ENCODE assay signal across 8 cellular contexts in the genomic region with DNA sequence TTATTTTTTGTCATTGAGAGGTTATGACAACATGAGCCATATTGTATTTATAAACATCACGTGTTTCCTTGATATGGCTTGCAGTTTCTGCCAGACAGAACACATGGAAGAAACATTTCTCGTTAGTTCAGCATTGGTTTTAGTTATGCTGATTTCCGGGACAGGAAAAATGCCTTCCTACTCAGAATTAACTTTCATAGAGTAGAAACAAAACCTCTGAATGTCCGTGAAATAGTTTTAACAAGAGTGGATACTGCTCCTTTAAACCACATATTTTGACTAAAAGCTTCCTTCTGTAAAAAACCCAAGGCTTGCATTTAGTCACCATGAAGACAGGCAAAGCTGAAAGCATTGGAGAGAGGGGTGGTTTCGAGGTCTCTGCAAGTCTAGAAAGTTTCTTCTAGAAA.
A peak's percentile ranks its signal among the peaks of the same experiment; 100 is the strongest.
DNase-seq lines count a peak whose midpoint lies in the region; ATAC-seq and TF ChIP-seq lines count a peak whose summit lies in the region.

No MANE protein-coding gene starts in this region.

- peak overlapping the region; percentile 46 for H3K27ac ChIP-seq in parathyroid adenoma
- no peak overlapping the region for H3K27ac ChIP-seq in Karpas-422 (ENCODE audit: low read length)

- H3K79me2 ChIP-seq in parathyroid adenoma, result peaks cover 3% of the 10 kb centered on the region
- no peaks in the 10 kb centered on the region for H3K79me2 ChIP-seq in Karpas-422 (ENCODE audit: low read length)

- peaks cover 21% of the 10 kb centered on the region for H3K4me1 ChIP-seq in parathyroid adenoma
- no peaks in the 10 kb centered on the region for H3K4me1 ChIP-seq in Karpas-422 (ENCODE audit: low read length)

- DNase-seq in astrocyte of the hippocampus (ENCODE audit: low read depth, low spot score) (peak; percentile 49), NCI-H774 (lab: John Stamatoyannopoulos, UW) (no peak), AML-193 (lab: John Stamatoyannopoulos, UW) (no peak), Karpas-422 (no peak)

- no peaks in the 10 kb centered on the region for H3K36me3 ChIP-seq in parathyroid adenoma (ENCODE audit: control insufficient read depth, insufficient read depth, low read length)
- no peaks in the 10 kb centered on the region for H3K36me3 ChIP-seq in Karpas-422 (ENCODE audit: insufficient read depth, low read length)

- H3K4me2 ChIP-seq in parathyroid adenoma (ENCODE audit: low read length) (peak overlapping the region; percentile 61), Karpas-422 (ENCODE audit: low read depth, low read length, poor library complexity, severe bottlenecking) (no peak overlapping the region)

- no peak for TF ChIP-seq CTCF in parathyroid adenoma (IDR thresholded peaks at IDR 0.05)

- no peaks in the 10 kb centered on the region for H4K20me1 ChIP-seq in Karpas-422 (ENCODE audit: insufficient read depth, low read depth, low read length)

- no peaks in the 10 kb centered on the region for H3K9me2 ChIP-seq in Karpas-422 (replicated peaks; ENCODE audit: insufficient read depth, low read length)

- H3K4me3 ChIP-seq in parathyroid adenoma (ENCODE audit: low read depth, low read length) (peak overlapping the region; percentile 17), Karpas-422 (ENCODE audit: low read length) (no peak overlapping the region)

- H3K27me3 ChIP-seq in parathyroid adenoma (ENCODE audit: control insufficient read depth, insufficient read depth, low read length), result no peaks in the 10 kb centered on the region
- H3K27me3 ChIP-seq in Karpas-422 (ENCODE audit: low read length), result no peaks in the 10 kb centered on the region

- H3K9ac ChIP-seq in parathyroid adenoma, result no peak overlapping the region
- no peak overlapping the region for H3K9ac ChIP-seq in Karpas-422 (ENCODE audit: low read length)

- no peak overlapping the region for H2AFZ ChIP-seq in parathyroid adenoma
- no peak overlapping the region for H2AFZ ChIP-seq in Karpas-422 (ENCODE audit: low read length)

- H3K9me3 ChIP-seq in parathyroid adenoma (ENCODE audit: control insufficient read depth, low read length), result no peaks in the 10 kb centered on the region
- peaks cover 4% of the 10 kb centered on the region; the same call in 1 of the 2 replicates for H3K9me3 ChIP-seq in Karpas-422 (ENCODE audit: low read length)

- ATAC-seq in GM18873 (IDR thresholded peaks at IDR 0.05; ENCODE audit: low FRiP score, unreplicated experiment), result peak; percentile 92
- ATAC-seq in HG02798 (IDR thresholded peaks at IDR 0.05; ENCODE audit: poor library complexity, unreplicated experiment), result peak; percentile 88
- ATAC-seq in HG02970 (IDR thresholded peaks at IDR 0.05; ENCODE audit: low FRiP score, unreplicated experiment), result no peak
